8 cellular contexts compared by ENCODE assay signal in the genomic region with DNA sequence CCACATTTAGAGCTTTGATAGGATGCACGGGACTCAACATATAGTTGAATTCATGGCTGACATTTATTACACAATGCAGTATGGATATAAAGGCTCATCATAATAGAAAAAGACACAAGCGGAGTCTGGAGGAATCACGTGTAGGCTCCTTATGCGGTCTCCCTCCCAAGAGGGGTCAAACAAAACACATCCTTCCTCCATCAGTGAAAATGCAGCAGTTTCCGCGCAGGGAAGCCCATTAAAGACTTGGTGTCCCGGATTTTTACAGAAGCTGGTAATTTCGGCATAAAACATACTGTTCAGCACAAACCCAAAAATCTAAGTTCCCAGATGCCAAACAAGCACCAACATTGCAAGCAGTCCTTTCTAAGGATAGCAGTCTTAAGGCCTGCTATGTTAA. TPM values are rescaled to one million over a fixed set of nuclear protein-coding genes. Genes with fewer than 3 reads are reported as not detected.
DNase-seq lines count a peak whose midpoint lies in the region; ATAC-seq and TF ChIP-seq lines count a peak whose summit lies in the region.

No MANE protein-coding gene starts in this region.

- DNase-seq in DND-41 (no peak), NB4 (ENCODE audit: low read depth) (peak; percentile 55), colonic mucosa (peak; percentile 20), neural crest cell (ENCODE audit: low read depth, low spot score) (no peak), NCI-H2029 (lab: John Stamatoyannopoulos, UW) (no peak), AG08396 (ENCODE audit: low spot score) (no peak)
- no peak for DNase-seq in stimulated activated CD8-positive, alpha-beta memory T cell treated with anti-CD3 and anti-CD28 coated beads, Interleukin-4, amount 100 ng/mL, for 48 hours

- no peak overlapping the region; the same call in 1 of the 2 replicates for H3K27ac ChIP-seq in DND-41 (ENCODE audit: low read length)
- H3K27ac ChIP-seq in colonic mucosa = no peak overlapping the region

- H3K4me3 ChIP-seq in DND-41 (ENCODE audit: low read depth in 1 of 2, low read length in 2 of 2) = peak overlapping the region; percentile 52 to 71; a peak in 3 of 4 replicates
- H3K4me3 ChIP-seq in NB4 (ENCODE audit: low read depth, low read length) = peak overlapping the region; percentile 83
- peak overlapping the region; percentile 80 for H3K4me3 ChIP-seq in colonic mucosa

- peaks cover 4% of the 10 kb centered on the region; the same call in 1 of the 2 replicates for H3K36me3 ChIP-seq in DND-41 (ENCODE audit: insufficient read depth, low read length)
- H3K36me3 ChIP-seq in colonic mucosa = no peaks in the 10 kb centered on the region

- H3K4me2 ChIP-seq in DND-41 (ENCODE audit: insufficient read depth, low read length) = peak overlapping the region; percentile 72

- H3K4me1 ChIP-seq in DND-41 (ENCODE audit: insufficient read depth, low read length) (peaks cover 24% of the 10 kb centered on the region), colonic mucosa (peaks cover 4% of the 10 kb centered on the region)

- intact Hi-C loops in colonic mucosa (cut with DNase I) = loop anchor here (10.0 kb wide), 1 partner anchor 89 kb away; a partner anchor contains a TSS

- peaks cover 22% of the 10 kb centered on the region for H3K27me3 Mint-ChIP-seq in neural crest cell (ENCODE audit: low read depth)

- no peaks in the 10 kb centered on the region for H4K20me1 ChIP-seq in DND-41 (ENCODE audit: insufficient read depth, low read length)

- H3K9me3 Mint-ChIP-seq in neural crest cell = no peaks in the 10 kb centered on the region

- peak overlapping the region; percentile 93 for H3K4me3 Mint-ChIP-seq in neural crest cell

- H3K9ac ChIP-seq in DND-41 (ENCODE audit: low read depth, low read length) = peak overlapping the region; percentile 86
- no peak overlapping the region for H3K9ac ChIP-seq in colonic mucosa (ENCODE audit: low read depth in 2 of 2, low read length in 2 of 2)

- H3K9me3 ChIP-seq in DND-41 (ENCODE audit: insufficient read depth, low read length, severe bottlenecking) = no peaks in the 10 kb centered on the region
- no peaks in the 10 kb centered on the region for H3K9me3 ChIP-seq in colonic mucosa

- H3K4me1 Mint-ChIP-seq in neural crest cell = peaks cover 26% of the 10 kb centered on the region

- no peaks in the 10 kb centered on the region for H3K36me3 Mint-ChIP-seq in neural crest cell (ENCODE audit: low read depth)

- H3K27me3 ChIP-seq in DND-41 (ENCODE audit: insufficient read depth, low read length, poor library complexity) (no peaks in the 10 kb centered on the region), colonic mucosa (no peaks in the 10 kb centered on the region)

- TF ChIP-seq CTCF in DND-41 (IDR thresholded peaks at IDR 0.05; ENCODE audit: borderline replicate concordance, extremely low read depth, low read length, poor library complexity, severe bottlenecking) = no peak
- no peak for TF ChIP-seq CTCF in NB4 (IDR thresholded peaks at IDR 0.05; ENCODE audit: low read depth, low read length)
- TF ChIP-seq CTCF in colonic mucosa (IDR thresholded peaks at IDR 0.05) = no peak
- no peak for TF ChIP-seq CTCF in neural crest cell (conservative IDR thresholded peaks at IDR 0.05)

- TF ChIP-seq POLR2A in NB4 (IDR thresholded peaks at IDR 0.05; ENCODE audit: extremely low read depth, insufficient read length) = no peak

- ATAC-seq in DND-41 (ENCODE audit: insufficient read depth, low read depth) = no peak
- ATAC-seq in GM18861 (IDR thresholded peaks at IDR 0.05; ENCODE audit: unreplicated experiment) = no peak

- H3K27ac Mint-ChIP-seq in neural crest cell (ENCODE audit: unreplicated experiment) = no peak overlapping the region

- H3K79me2 ChIP-seq in DND-41 (ENCODE audit: insufficient read depth, low read length) = peaks cover 46% of the 10 kb centered on the region

- H2AFZ ChIP-seq in DND-41 (ENCODE audit: low read depth, low read length) = peak overlapping the region; percentile 85; the same call in 1 of the 2 replicates

RNA-seq across cellular contexts. Expression of a gene that starts 1.1 kb away (rescaled TPM):
- 10 to 100 TPM; 11.0 to 16.0 TPM for total RNA-seq in colonic mucosa
- total RNA-seq in neural crest cell = 12.0 and 15.1 TPM in 2 replicates

RNA-seq across cellular contexts. Expression of a gene that starts 54.4 kb away (rescaled TPM):
- total RNA-seq in colonic mucosa (10 to 100 TPM; 41.1 to 50.7 TPM), neural crest cell (45.5 and 56.4 TPM in 2 replicates)

Comparison
In these comparisons a context has a peak if more than half of its experiments do, and no peak if none do; other contexts are left out.
1. DNase-seq: peak in NB4 (single experiment) and colonic mucosa (single experiment); none in DND-41 (single experiment), neural crest cell (single experiment), NCI-H2029 (single experiment), stimulated activated CD8-positive, alpha-beta memory T cell treated with anti-CD3 and anti-CD28 coated beads, Interleukin-4, amount 100 ng/mL, for 48 hours (single experiment) and AG08396 (single experiment).
2. Peak in every context shown above with its lines, with median percentiles within 50 percentile points of each other: H3K4me3 ChIP-seq.